In genomic region chrX:115030635-115031034, GRCh38 we compare ENCODE assay signal across 16 cellular contexts. TPM values are rescaled to one million over a fixed set of nuclear protein-coding genes. Genes with fewer than 3 reads are reported as not detected.
DNase-seq lines count a peak whose midpoint lies in the region; ATAC-seq and TF ChIP-seq lines count a peak whose summit lies in the region.
"Had no signal": no experiment of that assay in that cellular context is flagged by ENCODE, and none has a peak within 500 bp of the region (broad histone marks: within the 10 kb centered on the region; RNA-seq: fewer than 3 reads in every experiment).

No MANE protein-coding gene starts in this region.

- H3K36me3 ChIP-seq in upper lobe of left lung: no peaks in the 10 kb centered on the region

- no peaks in the 10 kb centered on the region for H3K27me3 ChIP-seq in upper lobe of left lung

- WGBS in upper lobe of left lung, 2 donors: 14 to 47% methylated on average over 1 to 2 of the region's 2 CpGs

- DNase-seq in NCI-H1417 (lab: John Stamatoyannopoulos, UW) (peak; percentile 5 to 77 (median 35)), NCI-H1417 treated with DMSO at 0.1 percent for 48 hours (lab: John Stamatoyannopoulos, UW) (no peak), NCI-H748 treated with DMSO at 0.1 percent for 48 hours (lab: John Stamatoyannopoulos, UW) (peak; percentile 14), glomerular endothelial cell (ENCODE audit: extremely low read depth, low read depth, low spot score) (peak; percentile 7), upper lobe of left lung (peak in 1 of 2 donors; percentile 35), UCSD-AML1 (lab: John Stamatoyannopoulos, UW; ENCODE audit: unreplicated experiment) (no peak), DMS 273 treated with DMSO at 0.1 percent for 48 hours (lab: John Stamatoyannopoulos, UW) (no peak)
- DNase-seq: 8988T; activated CD4-positive, alpha-beta T cell treated with anti-CD3 and anti-CD28 coated beads, Interleukin-2, amount 50 U/mL, for 4 hours; activated gamma-delta T cell; Caco-2; effector CD8-positive, alpha-beta T cell had no signal

- peak in 1 of 2 donors; percentile 15 for ATAC-seq in upper lobe of left lung (ENCODE audit: low FRiP score in 2 of 2)
- ATAC-seq in HG03175 (IDR thresholded peaks at IDR 0.05; ENCODE audit: unreplicated experiment): no peak
- ATAC-seq: natural killer cell treated with Interleukin-12 subunit alpha and Interleukin-12 subunit beta and Interleukin-15 and Interleukin-18, amount 100 ng/mL, for 72 hours; sciatic nerve had no signal

- peaks cover 0 to 5% (median 0%) of the 10 kb centered on the region in 4 donors for H3K4me1 ChIP-seq in upper lobe of left lung
- H3K4me1 ChIP-seq: Caco-2 had no signal

- no peaks in the 10 kb centered on the region for H3K9me3 ChIP-seq in upper lobe of left lung
- H3K9me3 ChIP-seq: Caco-2 had no signal

- no peak for TF ChIP-seq POLR2A in upper lobe of left lung (IDR thresholded peaks at IDR 0.05)

- peak overlapping the region in 3 of 4 donors; percentile 10 to 21 (median 12) for H3K27ac ChIP-seq in upper lobe of left lung

- no peak for TF ChIP-seq CTCF in upper lobe of left lung (IDR thresholded peaks at IDR 0.05)

- TF ChIP-seq EP300 in upper lobe of left lung (IDR thresholded peaks at IDR 0.05): no peak

- H3K4me3 ChIP-seq in upper lobe of left lung: no peak overlapping the region

RNA-seq across cellular contexts. Expression of gene IL13RA2, which starts 13.2 kb away (rescaled TPM):
- total RNA-seq in glomerular endothelial cell (0.12 TPM in 1 of 2 replicates, not detected in the other), upper lobe of left lung (1 to 10 TPM in 1 of 6 donors, under 1 TPM in 1, not detected in 4; 0.57 to 1.0 TPM)
- total RNA-seq: Caco-2; LHCN-M2; natural killer cell treated with Interleukin-12 subunit alpha and Interleukin-12 subunit beta and Interleukin-15 and Interleukin-18, amount 100 ng/mL, for 72 hours had no signal

Comparison
In these comparisons a context has a peak if more than half of its experiments do, and no peak if none do; other contexts are left out.
1. DNase-seq: peak in NCI-H1417 (3 of 3), NCI-H748 treated with DMSO at 0.1 percent for 48 hours (single experiment) and glomerular endothelial cell (single experiment); none in NCI-H1417 treated with DMSO at 0.1 percent for 48 hours (single experiment), UCSD-AML1 (single experiment) and DMS 273 treated with DMSO at 0.1 percent for 48 hours (single experiment).